ENCODE assay signal across 8 cellular contexts in genomic region chr20:21101453-21102251, GRCh38. TPM values are rescaled to one million over a fixed set of nuclear protein-coding genes. Genes with fewer than 3 reads are reported as not detected.
A peak's percentile ranks its signal among the peaks of the same experiment; 100 is the strongest.
DNase-seq lines count a peak whose midpoint lies in the region; ATAC-seq and TF ChIP-seq lines count a peak whose summit lies in the region.

No MANE protein-coding gene starts in this region.

- POLR2A ChIA-PET in activated CD4-positive, alpha-beta memory T cell treated with anti-CD3 and anti-CD28 coated beads, Interleukin-2, amount 10 ng/mL, durations not matched to agents 7 days and 5 days (lab: Charles Lee): interaction anchor here (1.2 to 2.4 kb wide), 3 partner anchors 25 to 402 kb away, joined by 3 to 13 read pairs (median 3); partner anchors contain the start of genes KIZ and XRN2

- intact Hi-C loops in left ventricle myocardium superior (cut with micrococcal nuclease): no loop called here
- intact Hi-C loops in gastrocnemius medialis (cut with DNase I; ENCODE audit: low total_unique reads): loop anchor here (2.0 to 10.0 kb wide), 2 partner anchors 23 to 403 kb away; no protein-coding TSS in a partner anchor

- H3K36me3 Mint-ChIP-seq in activated CD4-positive, alpha-beta memory T cell treated with anti-CD3 and anti-CD28 coated beads, Interleukin-2, amount 10 ng/mL, durations not matched to agents 7 days and 5 days (ENCODE audit: low read depth): peaks cover 6% of the 10 kb centered on the region

- peaks cover 45% of the 10 kb centered on the region for H3K4me1 Mint-ChIP-seq in activated CD4-positive, alpha-beta memory T cell treated with anti-CD3 and anti-CD28 coated beads, Interleukin-2, amount 10 ng/mL, durations not matched to agents 7 days and 5 days

- H3K9me3 ChIP-seq in gastrocnemius medialis: no peaks in the 10 kb centered on the region

- peak overlapping the region; percentile 35 for H3K27ac Mint-ChIP-seq in activated CD4-positive, alpha-beta memory T cell treated with anti-CD3 and anti-CD28 coated beads, Interleukin-2, amount 10 ng/mL, durations not matched to agents 7 days and 5 days

- peaks cover 16 to 54% of the 10 kb centered on the region in 2 donors for H3K4me1 ChIP-seq in gastrocnemius medialis

- H3K27me3 ChIP-seq in gastrocnemius medialis: peaks cover 83 to 97% (median 96%) of the 10 kb centered on the region in 3 donors

- TF ChIP-seq CTCF in gastrocnemius medialis (IDR thresholded peaks at IDR 0.05 in 4 of 5, conservative IDR thresholded peaks at IDR 0.05 in 1 of 5): no peak

- peak overlapping the region; percentile 13 to 55 (median 37) for H3K27ac ChIP-seq in gastrocnemius medialis

- no peaks in the 10 kb centered on the region for H3K9me3 Mint-ChIP-seq in activated CD4-positive, alpha-beta memory T cell treated with anti-CD3 and anti-CD28 coated beads, Interleukin-2, amount 10 ng/mL, durations not matched to agents 7 days and 5 days

- H3K36me3 ChIP-seq in gastrocnemius medialis: no peaks in the 10 kb centered on the region

- CTCF ChIA-PET in activated CD4-positive, alpha-beta memory T cell treated with anti-CD3 and anti-CD28 coated beads, Interleukin-2, amount 10 ng/mL, durations not matched to agents 7 days and 5 days (lab: Charles Lee): interaction anchor here (0.6 to 2.2 kb wide), 4 partner anchors 53 to 403 kb away, joined by 3 to 6 read pairs (median 4); no protein-coding TSS in a partner anchor

- in situ Hi-C loops in gastrocnemius medialis (cut with MboI; ENCODE audit: low sequenced_read_pairs in 4 of 4): no loop called here

- peak; percentile 22 for ATAC-seq in left ventricle myocardium superior
- ATAC-seq in gastrocnemius medialis: no peak

- H3K4me3 Mint-ChIP-seq in activated CD4-positive, alpha-beta memory T cell treated with anti-CD3 and anti-CD28 coated beads, Interleukin-2, amount 10 ng/mL, durations not matched to agents 7 days and 5 days: peak overlapping the region; percentile 78

- peak overlapping the region; percentile 43 to 59 (median 46) for H3K4me3 ChIP-seq in gastrocnemius medialis

- no peak for TF ChIP-seq POLR2A in gastrocnemius medialis (IDR thresholded peaks at IDR 0.05)

- peak; percentile 41 for DNase-seq in activated T-cell treated with anti-CD3 and anti-CD28 coated beads, Interleukin-2, amount 50 U/mL, for 1 hour
- no peak for DNase-seq in activated T-cell treated with anti-CD3 and anti-CD28 coated beads for 4 hours
- peak; percentile 29 for DNase-seq in activated CD4-positive, alpha-beta memory T cell treated with anti-CD3 and anti-CD28 coated beads, Interleukin-2, amount 10 ng/mL, durations not matched to agents 7 days and 5 days
- no peak for DNase-seq in left ventricle myocardium superior
- DNase-seq in gastrocnemius medialis: no peak
- no peak for DNase-seq in KG1 (lab: John Stamatoyannopoulos, UW)
- no peak for DNase-seq in superior temporal gyrus (ENCODE audit: extremely low spot score)
- no peak for DNase-seq in foreskin melanocyte

- H3K27me3 Mint-ChIP-seq in activated CD4-positive, alpha-beta memory T cell treated with anti-CD3 and anti-CD28 coated beads, Interleukin-2, amount 10 ng/mL, durations not matched to agents 7 days and 5 days: peaks cover 81% of the 10 kb centered on the region

RNA-seq across cellular contexts. Expression of gene LINC00237, which starts 4.5 kb away (rescaled TPM):
- not detected for total RNA-seq in activated CD4-positive, alpha-beta memory T cell treated with anti-CD3 and anti-CD28 coated beads, Interleukin-2, amount 10 ng/mL, durations not matched to agents 7 days and 5 days
- total RNA-seq in left ventricle myocardium superior (not detected), gastrocnemius medialis (not detected)

RNA-seq across cellular contexts. Expression of gene KIZ, which starts 24.2 kb away (rescaled TPM):
- 10 to 100 TPM; 17.3 to 22.1 TPM for total RNA-seq in activated CD4-positive, alpha-beta memory T cell treated with anti-CD3 and anti-CD28 coated beads, Interleukin-2, amount 10 ng/mL, durations not matched to agents 7 days and 5 days
- total RNA-seq in left ventricle myocardium superior (41.9 TPM), gastrocnemius medialis (10 to 100 TPM; 21.1 to 66.6 (median 34.6) TPM)

Comparison
In these comparisons a context has a peak if more than half of its experiments do, and no peak if none do; other contexts are left out.
1. DNase-seq: peak in activated T-cell treated with anti-CD3 and anti-CD28 coated beads, Interleukin-2, amount 50 U/mL, for 1 hour (single experiment) and activated CD4-positive, alpha-beta memory T cell treated with anti-CD3 and anti-CD28 coated beads, Interleukin-2, amount 10 ng/mL, durations not matched to agents 7 days and 5 days (single experiment); none in activated T-cell treated with anti-CD3 and anti-CD28 coated beads for 4 hours (single experiment), left ventricle myocardium superior (single experiment), gastrocnemius medialis (0 of 2), KG1 (single experiment), superior temporal gyrus (single experiment) and foreskin melanocyte (single experiment).